In genomic region chr6:33668914-33669313, GRCh38 we compare ENCODE assay signal across 7 cellular contexts. TPM values are rescaled to one million over a fixed set of nuclear protein-coding genes. Genes with fewer than 3 reads are reported as not detected.
DNase-seq lines count a peak whose midpoint lies in the region; ATAC-seq and TF ChIP-seq lines count a peak whose summit lies in the region.

No MANE protein-coding gene starts in this region.

- no peaks in the 10 kb centered on the region for H3K36me3 Mint-ChIP-seq in natural killer cell treated with Interleukin-12 subunit alpha and Interleukin-12 subunit beta and Interleukin-15 and Interleukin-18, amount 100 ng/mL, for 72 hours
- H3K36me3 Mint-ChIP-seq in chondrocyte (ENCODE audit: low read depth): peaks cover 4% of the 10 kb centered on the region

- H3K27me3 Mint-ChIP-seq in natural killer cell treated with Interleukin-12 subunit alpha and Interleukin-12 subunit beta and Interleukin-15 and Interleukin-18, amount 100 ng/mL, for 72 hours: no peaks in the 10 kb centered on the region
- no peaks in the 10 kb centered on the region for H3K27me3 Mint-ChIP-seq in chondrocyte (ENCODE audit: low read depth)

- H3K4me3 Mint-ChIP-seq in natural killer cell treated with Interleukin-12 subunit alpha and Interleukin-12 subunit beta and Interleukin-15 and Interleukin-18, amount 100 ng/mL, for 72 hours: no peak overlapping the region
- H3K4me3 Mint-ChIP-seq in chondrocyte (ENCODE audit: unreplicated experiment): no peak overlapping the region

- TF ChIP-seq CTCF in chondrocyte (IDR thresholded peaks at IDR 0.05): no peak

- no peaks in the 10 kb centered on the region for H3K9me3 Mint-ChIP-seq in natural killer cell treated with Interleukin-12 subunit alpha and Interleukin-12 subunit beta and Interleukin-15 and Interleukin-18, amount 100 ng/mL, for 72 hours
- no peaks in the 10 kb centered on the region for H3K9me3 Mint-ChIP-seq in chondrocyte (ENCODE audit: low read depth)

- TF ChIP-seq POLR2A in erythroblast (IDR thresholded peaks at IDR 0.05; ENCODE audit: low read length): no peak

- H3K27ac Mint-ChIP-seq in natural killer cell treated with Interleukin-12 subunit alpha and Interleukin-12 subunit beta and Interleukin-15 and Interleukin-18, amount 100 ng/mL, for 72 hours: no peak overlapping the region
- no peak overlapping the region for H3K27ac Mint-ChIP-seq in chondrocyte (ENCODE audit: unreplicated experiment)

- no peak for ATAC-seq in natural killer cell treated with Interleukin-12 subunit alpha and Interleukin-12 subunit beta and Interleukin-15 and Interleukin-18, amount 100 ng/mL, for 72 hours

- DNase-seq in NAMALWA (ENCODE audit: low spot score) (peak; percentile 32), iPS-NIHi11 (ENCODE audit: low spot score) (peak; percentile 70), erythroblast (lab: John Stamatoyannopoulos, UW) (no peak), chondrocyte (ENCODE audit: low spot score) (no peak)
- DNase-seq in activated CD4-positive, alpha-beta T cell treated with anti-CD3 and anti-CD28 coated beads, Interleukin-2, amount 50 U/mL, for 4 hours: peak; percentile 68 to 70
- peak; percentile 15 to 76 (median 44) for DNase-seq in stimulated activated naive CD4-positive, alpha-beta T cell (lab: John Stamatoyannopoulos, UW)
- no peak for DNase-seq in natural killer cell treated with Interleukin-12 subunit alpha and Interleukin-12 subunit beta and Interleukin-15 and Interleukin-18, amount 100 ng/mL, for 72 hours (ENCODE audit: low spot score)

- no peaks in the 10 kb centered on the region for H3K4me1 Mint-ChIP-seq in natural killer cell treated with Interleukin-12 subunit alpha and Interleukin-12 subunit beta and Interleukin-15 and Interleukin-18, amount 100 ng/mL, for 72 hours (ENCODE audit: low read depth in 2 of 2)
- peaks cover 27% of the 10 kb centered on the region for H3K4me1 Mint-ChIP-seq in chondrocyte (ENCODE audit: low read depth)

RNA-seq across cellular contexts. Expression of gene UQCC2, which starts 42.6 kb away (rescaled TPM):
- 10 to 100 TPM; 44.9 to 53.1 TPM for total RNA-seq in natural killer cell treated with Interleukin-12 subunit alpha and Interleukin-12 subunit beta and Interleukin-15 and Interleukin-18, amount 100 ng/mL, for 72 hours
- 64.5 to 80.2 TPM (median 67.6 TPM) in 3 replicates for total RNA-seq in chondrocyte

RNA-seq across cellular contexts. Expression of gene ITPR3, which starts 47.8 kb away (rescaled TPM):
- total RNA-seq in natural killer cell treated with Interleukin-12 subunit alpha and Interleukin-12 subunit beta and Interleukin-15 and Interleukin-18, amount 100 ng/mL, for 72 hours: 10 to 100 TPM; 27.6 to 77.6 TPM
- 10.0 to 24.8 TPM (median 11.0 TPM) in 3 replicates for total RNA-seq in chondrocyte

Comparison
In these comparisons a context has a peak if more than half of its experiments do, and no peak if none do; other contexts are left out.
1. DNase-seq: peak in NAMALWA (single experiment), activated CD4-positive, alpha-beta T cell treated with anti-CD3 and anti-CD28 coated beads, Interleukin-2, amount 50 U/mL, for 4 hours (2 of 2), iPS-NIHi11 (single experiment) and stimulated activated naive CD4-positive, alpha-beta T cell (6 of 6); none in natural killer cell treated with Interleukin-12 subunit alpha and Interleukin-12 subunit beta and Interleukin-15 and Interleukin-18, amount 100 ng/mL, for 72 hours (single experiment), erythroblast (0 of 2) and chondrocyte (single experiment).